ENCODE assay signal across 15 cellular contexts in the genomic region with DNA sequence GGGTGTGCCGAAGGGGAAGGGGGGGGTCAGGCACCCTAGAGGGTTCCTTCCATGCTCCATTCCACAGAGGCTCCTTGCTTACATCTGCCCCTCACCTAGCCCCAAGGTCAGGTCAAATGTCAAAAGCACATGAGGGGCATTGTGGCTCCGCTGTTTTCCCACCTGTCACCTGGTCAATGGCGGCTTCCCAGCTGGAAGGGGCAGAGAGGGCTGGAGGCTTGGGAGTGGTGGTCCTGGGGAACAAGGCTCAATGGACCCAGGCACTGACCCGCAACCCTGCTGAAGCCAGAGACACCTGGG.
"Had no signal": no experiment of that assay in that cellular context is flagged by ENCODE, and none has a peak within 500 bp of the region (broad histone marks: within the 10 kb centered on the region; RNA-seq: fewer than 3 reads in every experiment).

No MANE protein-coding gene starts in this region.

- FAIRE-seq: astrocyte had no signal

- H3K27me3 Mint-ChIP-seq: T-cell had no signal

- H3K27ac Mint-ChIP-seq: activated CD4-positive, alpha-beta T cell treated with anti-CD3 and anti-CD28 coated beads, Interleukin-2, amount 10 ng/mL, durations not matched to agents 24 days and 14 days; activated CD8-positive, alpha-beta T cell treated with anti-CD3 and anti-CD28 coated beads, Interleukin-2, amount 10 ng/mL, durations not matched to agents 7 days and 5 days; activated naive CD4-positive, alpha-beta T cell treated with anti-CD3 and anti-CD28 coated beads, Interleukin-2, amount 50 U/mL, for 72 hours; nephron; stimulated activated naive CD8-positive, alpha-beta T cell treated with anti-CD3 and anti-CD28 coated beads, Interleukin-15, Interleukin-2, amounts not matched to agents 100 ng/mL and 50 ng/mL, for 24 hours had no signal

- H3K36me3 Mint-ChIP-seq: activated naive CD4-positive, alpha-beta T cell treated with anti-CD3 and anti-CD28 coated beads, Interleukin-2, amount 50 U/mL, for 72 hours; T-cell had no signal

- ATAC-seq: activated CD8-positive, alpha-beta T cell treated with anti-CD3 and anti-CD28 coated beads, Interleukin-2, amount 10 ng/mL, durations not matched to agents 7 days and 5 days; SK-N-SH treated with all-trans-retinoic acid at 6 μM for 48 hours; T-cell had no signal

- H3K9me3 Mint-ChIP-seq: activated CD4-positive, alpha-beta T cell treated with anti-CD3 and anti-CD28 coated beads, Interleukin-2, amount 10 ng/mL, durations not matched to agents 24 days and 14 days; activated naive CD4-positive, alpha-beta T cell treated with anti-CD3 and anti-CD28 coated beads, Interleukin-2, amount 50 U/mL, for 72 hours; activated T-cell treated with anti-CD3 and anti-CD28 coated beads, Interleukin-2, amount 50 U/mL, for 4 hours; stimulated activated naive CD8-positive, alpha-beta T cell treated with anti-CD3 and anti-CD28 coated beads, Interleukin-15, Interleukin-2, amounts not matched to agents 100 ng/mL and 50 ng/mL, for 24 hours; T-cell had no signal

- H3K4me1 Mint-ChIP-seq: activated CD4-positive, alpha-beta T cell treated with anti-CD3 and anti-CD28 coated beads, Interleukin-2, amount 10 ng/mL, durations not matched to agents 24 days and 14 days; nephron had no signal

- H3K4me3 Mint-ChIP-seq: activated CD4-positive, alpha-beta T cell treated with anti-CD3 and anti-CD28 coated beads, Interleukin-2, amount 10 ng/mL, durations not matched to agents 24 days and 14 days; activated CD8-positive, alpha-beta T cell treated with anti-CD3 and anti-CD28 coated beads, Interleukin-2, amount 10 ng/mL, durations not matched to agents 7 days and 5 days; activated T-cell treated with anti-CD3 and anti-CD28 coated beads, Interleukin-2, amount 50 U/mL, for 4 hours; nephron; stimulated activated naive CD8-positive, alpha-beta T cell treated with anti-CD3 and anti-CD28 coated beads, Interleukin-15, Interleukin-2, amounts not matched to agents 100 ng/mL and 50 ng/mL, for 24 hours; T-cell had no signal

- DNase-seq: activated CD4-positive, alpha-beta T cell treated with anti-CD3 and anti-CD28 coated beads, Interleukin-2, amount 10 ng/mL, durations not matched to agents 24 days and 14 days; dermis blood vessel endothelial cell; effector memory CD4-positive, alpha-beta T cell; esophagus squamous epithelium; occipital lobe; stimulated activated CD4-positive, alpha-beta T cell treated with anti-CD3 and anti-CD28 coated beads, Interleukin-2, amount 100 ng/mL, for 24 hours; T-helper 9 cell had no signal
